In the genomic region with DNA sequence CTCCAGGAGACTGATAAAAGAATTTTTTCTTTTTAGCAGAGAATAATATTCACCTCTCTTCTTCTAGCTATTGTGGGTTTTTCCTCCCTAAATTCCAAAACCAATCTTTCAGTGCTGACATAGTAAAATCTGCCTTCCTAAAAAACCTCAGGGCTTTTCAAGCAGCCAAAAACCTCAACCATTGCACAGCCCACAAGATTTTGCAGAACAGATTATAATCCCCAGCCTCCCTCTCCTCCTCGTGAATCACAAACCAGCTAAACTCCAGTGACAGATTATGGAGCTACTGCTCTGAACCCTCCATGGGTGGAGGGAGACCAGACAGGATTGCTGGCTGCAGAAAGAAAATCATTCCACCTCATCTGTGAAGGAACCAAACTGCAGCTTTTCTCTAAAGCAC, we compare ENCODE assay signal across 21 cellular contexts.
DNase-seq lines count a peak whose midpoint lies in the region; ATAC-seq, FAIRE-seq and TF ChIP-seq lines count a peak whose summit lies in the region.
"Had no signal": no experiment of that assay in that cellular context is flagged by ENCODE, and none has a peak within 500 bp of the region (broad histone marks: within the 10 kb centered on the region; RNA-seq: fewer than 3 reads in every experiment).

No MANE protein-coding gene starts in this region.

- no peak overlapping the region for H2AFZ ChIP-seq in astrocyte (ENCODE audit: low read depth, low read length)
- no peak overlapping the region for H2AFZ ChIP-seq in keratinocyte (ENCODE audit: control insufficient read depth, low read length)

- no peaks in the 10 kb centered on the region for H3K27me3 Mint-ChIP-seq in astrocyte (ENCODE audit: low read depth, unreplicated experiment)

- DNase-seq in A549 (ENCODE audit: low read depth in 1 of 2, low spot score in 1 of 2) (no peak), astrocyte (ENCODE audit: low read depth) (peak; percentile 54), keratinocyte (ENCODE audit: low read depth, low spot score) (no peak), MV-4-11 (lab: John Stamatoyannopoulos, UW) (no peak), SW 1271 (lab: John Stamatoyannopoulos, UW) (no peak)
- DNase-seq in stimulated activated naive CD4-positive, alpha-beta T cell (lab: John Stamatoyannopoulos, UW): no peak
- DNase-seq: 8988T; COR-L47; DMS53; H9; NCI-H1092; NCI-H1694 treated with DMSO at 0.1 percent for 48 hours; NCI-H69; NK-92 treated with Interleukin-12 subunit alpha and Interleukin-12 subunit beta, amount 100 ng/mL, for 24 hours; OCI-M1; SHP77 had no signal

- peak overlapping the region; percentile 84 to 88 for H3K27ac ChIP-seq in A549
- no peak overlapping the region for H3K27ac ChIP-seq in astrocyte (ENCODE audit: low read depth, low read length)
- peak overlapping the region; percentile 10 for H3K27ac ChIP-seq in keratinocyte (ENCODE audit: control insufficient read depth, insufficient read depth, low read length)

- H3K27me3 ChIP-seq in astrocyte (ENCODE audit: insufficient read depth, low read length) (no peaks in the 10 kb centered on the region), keratinocyte (ENCODE audit: control insufficient read depth, extremely low read depth, insufficient read depth, low read length) (no peaks in the 10 kb centered on the region)

- FAIRE-seq in A549 (lab: Jason Lieb, UNC) (no peak), astrocyte (lab: Jason Lieb, UNC) (no peak), keratinocyte (lab: Jason Lieb, UNC) (no peak)
- FAIRE-seq: GM18507, HTR-8/SVneo had no signal

- no peak for TF ChIP-seq RAD21 in A549 (conservative IDR thresholded peaks at IDR 0.05 in 1 of 2, IDR thresholded peaks at IDR 0.05 in 1 of 2)
- no peak for TF ChIP-seq RAD21 in Ishikawa (IDR thresholded peaks at IDR 0.05; ENCODE audit: low read depth)

- H3K36me3 ChIP-seq in astrocyte (ENCODE audit: insufficient read depth, low read length): no peaks in the 10 kb centered on the region
- peaks cover 0 to 2% of the 10 kb centered on the region in 2 experiments for H3K36me3 ChIP-seq in keratinocyte (ENCODE audit: control insufficient read depth in 2 of 2, extremely low read depth in 1 of 2, insufficient read depth in 2 of 2, low read length in 2 of 2)

- H3K4me2 ChIP-seq in A549: peak overlapping the region; percentile 35
- H3K4me2 ChIP-seq in astrocyte (ENCODE audit: low read length): no peak overlapping the region
- H3K4me2 ChIP-seq in keratinocyte (ENCODE audit: control insufficient read depth, extremely low read depth, insufficient read depth, low read depth, low read length): no peak overlapping the region

- TF ChIP-seq EP300 in A549 (IDR thresholded peaks at IDR 0.05) (no peak), Ishikawa (IDR thresholded peaks at IDR 0.05; ENCODE audit: borderline replicate concordance) (no peak)

- peak overlapping the region; percentile 84 for H3K27ac Mint-ChIP-seq in astrocyte (ENCODE audit: unreplicated experiment)
- H3K27ac Mint-ChIP-seq: CD14-positive monocyte had no signal

- CTCF ChIA-PET in A549 (lab: Yijun Ruan, JAX): interaction anchor here (0.7 to 3.2 kb wide), 8 partner anchors 36 to 95 kb away, joined by 3 to 9 read pairs (median 3); no protein-coding TSS in a partner anchor

- TF ChIP-seq POLR2A in A549 (IDR thresholded peaks at IDR 0.05; ENCODE audit: low read length): no peak

- H3K4me3 ChIP-seq in A549 (no peak overlapping the region), astrocyte (ENCODE audit: insufficient read depth, low read depth, low read length) (no peak overlapping the region), keratinocyte (ENCODE audit: control insufficient read depth in 2 of 3, extremely low read depth in 1 of 3, insufficient read depth in 2 of 3, low read depth in 1 of 3, low read length in 3 of 3) (no peak overlapping the region)

- no peaks in the 10 kb centered on the region for H3K9me1 ChIP-seq in keratinocyte (ENCODE audit: control insufficient read depth, extremely low read depth, insufficient read depth, low read length)

- 45% methylated on average over 1 of the region's 1 CpG for WGBS in A549 (ENCODE audit: missing lambda C conversion rate)

- H3K9me3 ChIP-seq in A549 (0 out of 3 replicates have a peak, but pooled peaks cover 7% of the 10 kb centered on the region), astrocyte (ENCODE audit: insufficient read depth, low read depth, low read length) (no peaks in the 10 kb centered on the region), keratinocyte (ENCODE audit: control insufficient read depth, low read depth, low read length) (peaks cover 8% of the 10 kb centered on the region)

- POLR2A ChIA-PET in A549 (lab: Yijun Ruan, JAX): interaction anchor here (0.6 kb wide), 1 partner anchor 342 kb away, joined by 3 read pairs; a partner anchor contains a TSS

- dilution Hi-C loops in keratinocyte (cut with MboI; ENCODE audit: extremely low pct_ligation_motif_present, low sequenced_read_pairs): no loop called here

- H3K4me3 Mint-ChIP-seq in astrocyte (ENCODE audit: unreplicated experiment): no peak overlapping the region
- H3K4me3 Mint-ChIP-seq: CD14-positive monocyte, H9 had no signal

- peaks cover 42% of the 10 kb centered on the region for H3K4me1 Mint-ChIP-seq in astrocyte (ENCODE audit: low read depth, unreplicated experiment)
- H3K4me1 Mint-ChIP-seq: CD14-positive monocyte had no signal

- H4K20me1 ChIP-seq in astrocyte (ENCODE audit: insufficient read depth, low read length): peaks cover 84% of the 10 kb centered on the region
- H4K20me1 ChIP-seq in keratinocyte (ENCODE audit: control insufficient read depth, extremely low read depth, insufficient read depth, low read length): no peaks in the 10 kb centered on the region

- H3K79me2 ChIP-seq in astrocyte (ENCODE audit: insufficient read depth, low read length) (peaks cover 88% of the 10 kb centered on the region), keratinocyte (ENCODE audit: control insufficient read depth, insufficient read depth, low read length) (peaks cover 93% of the 10 kb centered on the region)

- no peak for TF ChIP-seq CTCF in A549 (IDR thresholded peaks at IDR 0.05)
- no peak for TF ChIP-seq CTCF in astrocyte (IDR thresholded peaks at IDR 0.05; ENCODE audit: insufficient read depth, low read depth, low read length)
- TF ChIP-seq CTCF in keratinocyte (optimal IDR thresholded peaks at IDR 0.05 in 1 of 3, IDR thresholded peaks at IDR 0.05 in 1 of 3, conservative IDR thresholded peaks at IDR 0.05 in 1 of 3; ENCODE audit: extremely low read depth in 1 of 3, insufficient read depth in 2 of 3, low read length in 3 of 3): no peak

- no peak for ATAC-seq in A549
- no peak for ATAC-seq in GM18498 (IDR thresholded peaks at IDR 0.05; ENCODE audit: unreplicated experiment)

- H3K9me3 Mint-ChIP-seq in astrocyte (ENCODE audit: unreplicated experiment): peaks cover 2% of the 10 kb centered on the region

- H3K4me1 ChIP-seq in A549 (peaks cover 97% of the 10 kb centered on the region), astrocyte (ENCODE audit: insufficient read depth, low read length) (peaks cover 24% of the 10 kb centered on the region), keratinocyte (ENCODE audit: control insufficient read depth, extremely low read depth, insufficient read depth, low read length) (peaks cover 44% of the 10 kb centered on the region)

- H3K36me3 Mint-ChIP-seq in astrocyte (ENCODE audit: low read depth, unreplicated experiment): peaks cover 4% of the 10 kb centered on the region
- H3K36me3 Mint-ChIP-seq: CD14-positive monocyte had no signal

- H3K9ac ChIP-seq in astrocyte (ENCODE audit: low read length): no peak overlapping the region
- no peak overlapping the region for H3K9ac ChIP-seq in keratinocyte (ENCODE audit: control insufficient read depth, extremely low read depth, insufficient read depth, low read length)

TF ChIP-seq in A549, 52 proteins besides CTCF, POLR2A, EP300 and RAD21:
- no peak for TF ChIP-seq PHF8 (IDR thresholded peaks at IDR 0.05; ENCODE audit: borderline replicate concordance, low read depth)
- TF ChIP-seq BHLHE40 (IDR thresholded peaks at IDR 0.05; ENCODE audit: low read depth, low read length): no peak
- TF ChIP-seq POLR2AphosphoS2 (conservative IDR thresholded peaks at IDR 0.05; ENCODE audit: low read length): no peak
- TF ChIP-seq JUNB (IDR thresholded peaks at IDR 0.05): no peak
- TF ChIP-seq CHD4 (IDR thresholded peaks at IDR 0.05; ENCODE audit: borderline replicate concordance): no peak
- TF ChIP-seq ZSCAN20 (CRISPR knock-in tag; IDR thresholded peaks at IDR 0.05): no peak
- TF ChIP-seq, protein P1, sequence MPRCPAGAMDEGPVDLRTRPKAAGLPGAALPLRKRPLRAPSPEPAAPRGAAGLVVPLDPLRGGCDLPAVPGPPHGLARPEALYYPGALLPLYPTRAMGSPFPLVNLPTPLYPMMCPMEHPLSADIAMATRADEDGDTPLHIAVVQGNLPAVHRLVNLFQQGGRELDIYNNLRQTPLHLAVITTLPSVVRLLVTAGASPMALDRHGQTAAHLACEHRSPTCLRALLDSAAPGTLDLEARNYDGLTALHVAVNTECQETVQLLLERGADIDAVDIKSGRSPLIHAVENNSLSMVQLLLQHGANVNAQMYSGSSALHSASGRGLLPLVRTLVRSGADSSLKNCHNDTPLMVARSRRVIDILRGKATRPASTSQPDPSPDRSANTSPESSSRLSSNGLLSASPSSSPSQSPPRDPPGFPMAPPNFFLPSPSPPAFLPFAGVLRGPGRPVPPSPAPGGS (IDR thresholded peaks at IDR 0.05): no peak

TF ChIP-seq in Ishikawa, 13 proteins besides CTCF, POLR2A, EP300 and RAD21:
- TF ChIP-seq EGR1 (IDR thresholded peaks at IDR 0.05) (no peak), FOXM1 (IDR thresholded peaks at IDR 0.05; ENCODE audit: borderline replicate concordance, low read depth) (0 out of 2 replicates have a peak, but pooled peaks have one; percentile 6), TEAD4 (IDR thresholded peaks at IDR 0.05) (no peak)
- TF ChIP-seq, protein P2, sequence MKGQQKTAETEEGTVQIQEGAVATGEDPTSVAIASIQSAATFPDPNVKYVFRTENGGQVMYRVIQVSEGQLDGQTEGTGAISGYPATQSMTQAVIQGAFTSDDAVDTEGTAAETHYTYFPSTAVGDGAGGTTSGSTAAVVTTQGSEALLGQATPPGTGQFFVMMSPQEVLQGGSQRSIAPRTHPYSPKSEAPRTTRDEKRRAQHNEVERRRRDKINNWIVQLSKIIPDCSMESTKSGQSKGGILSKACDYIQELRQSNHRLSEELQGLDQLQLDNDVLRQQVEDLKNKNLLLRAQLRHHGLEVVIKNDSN (IDR thresholded peaks at IDR 0.05): no peak
- TF ChIP-seq, protein P3, sequence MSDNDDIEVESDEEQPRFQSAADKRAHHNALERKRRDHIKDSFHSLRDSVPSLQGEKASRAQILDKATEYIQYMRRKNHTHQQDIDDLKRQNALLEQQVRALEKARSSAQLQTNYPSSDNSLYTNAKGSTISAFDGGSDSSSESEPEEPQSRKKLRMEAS (IDR thresholded peaks at IDR 0.05): no peak
